27 cellular contexts compared by ENCODE assay signal in genomic region chr17:6669479-6670212, GRCh38. TPM values are rescaled to one million over a fixed set of nuclear protein-coding genes. Genes with fewer than 3 reads are reported as not detected.
DNase-seq lines count a peak whose midpoint lies in the region; ATAC-seq and TF ChIP-seq lines count a peak whose summit lies in the region.
"Had no signal": no experiment of that assay in that cellular context is flagged by ENCODE, and none has a peak within 500 bp of the region (broad histone marks: within the 10 kb centered on the region; RNA-seq: fewer than 3 reads in every experiment).

No MANE protein-coding gene starts in this region.

- H3K4me3 ChIP-seq in skin epidermis, result no peak overlapping the region
- H3K4me3 ChIP-seq: body of pancreas, SK-N-MC had no signal

- POLR2A ChIA-PET in RWPE1 (lab: Yijun Ruan, JAX; ENCODE audit: low non-redundant PET), result interaction anchor here (0.5 to 0.7 kb wide), 3 partner anchors 10 to 19 kb away, joined by 4 to 8 read pairs (median 5); no protein-coding TSS in a partner anchor
- POLR2A ChIA-PET in naive thymus-derived CD8-positive, alpha-beta T cell (lab: Charles Lee), result no interaction called here
- POLR2A ChIA-PET in activated CD4-positive, alpha-beta T cell treated with anti-CD3 and anti-CD28 coated beads for 36 hours (lab: Charles Lee), result no interaction called here

- H3K4me1 Mint-ChIP-seq in naive thymus-derived CD8-positive, alpha-beta T cell, result peaks cover 8 to 17% (median 15%) of the 10 kb centered on the region in 4 donors
- peaks cover 3% of the 10 kb centered on the region for H3K4me1 Mint-ChIP-seq in activated CD4-positive, alpha-beta T cell treated with anti-CD3 and anti-CD28 coated beads for 36 hours

- H3K27ac ChIP-seq in RWPE1, result peak overlapping the region; percentile 91
- peak overlapping the region in 14 of 21 experiments; percentile 2 to 76 (median 50) for H3K27ac ChIP-seq in skin epidermis
- H3K27ac ChIP-seq: body of pancreas, KMS-11, SK-N-MC had no signal

- ATAC-seq in esophagus mucosa (peak; percentile 91), GM18517 (IDR thresholded peaks at IDR 0.05; ENCODE audit: unreplicated experiment) (no peak)
- no peak for ATAC-seq in naive thymus-derived CD8-positive, alpha-beta T cell
- no peak for ATAC-seq in activated CD4-positive, alpha-beta T cell treated with anti-CD3 and anti-CD28 coated beads for 36 hours
- ATAC-seq: body of pancreas; left cardiac atrium; naive thymus-derived CD4-positive, alpha-beta T cell; right cardiac atrium had no signal

- intact Hi-C loops in activated CD4-positive, alpha-beta T cell treated with anti-CD3 and anti-CD28 coated beads for 36 hours (cut with DNase I, micrococcal nuclease), result loop anchor here (5.0 to 10.0 kb wide), 5 partner anchors 123 to 245 kb away; no protein-coding TSS in a partner anchor

- CTCF ChIA-PET in RWPE1 (lab: Yijun Ruan, JAX), result interaction anchor here (0.6 to 1.0 kb wide), 2 partner anchors 31 to 43 kb away, joined by 3 to 4 read pairs; partner anchors contain the start of gene SLC13A5
- CTCF ChIA-PET in activated CD4-positive, alpha-beta T cell treated with anti-CD3 and anti-CD28 coated beads for 36 hours (lab: Charles Lee), result interaction anchor here (0.9 kb wide), 1 partner anchor 224 kb away, joined by 3 read pairs; no protein-coding TSS in a partner anchor

- no peak for TF ChIP-seq CTCF in RWPE1 (conservative IDR thresholded peaks at IDR 0.05; ENCODE audit: low read depth)

- peak overlapping the region in 2 of 10 donors; percentile 32 to 43 for H3K27ac Mint-ChIP-seq in naive thymus-derived CD8-positive, alpha-beta T cell
- no peak overlapping the region for H3K27ac Mint-ChIP-seq in activated CD4-positive, alpha-beta T cell treated with anti-CD3 and anti-CD28 coated beads for 36 hours
- H3K27ac Mint-ChIP-seq: activated CD4-positive, alpha-beta T cell treated with anti-CD3 and anti-CD28 coated beads, Interleukin-2, amount 10 ng/mL, durations not matched to agents 24 days and 14 days; CD4-positive, CD25-positive, alpha-beta regulatory T cell had no signal

- no peaks in the 10 kb centered on the region for H3K27me3 Mint-ChIP-seq in naive thymus-derived CD8-positive, alpha-beta T cell
- no peaks in the 10 kb centered on the region for H3K27me3 Mint-ChIP-seq in activated CD4-positive, alpha-beta T cell treated with anti-CD3 and anti-CD28 coated beads for 36 hours
- H3K27me3 Mint-ChIP-seq: CD4-positive, CD25-positive, alpha-beta regulatory T cell had no signal

- peaks cover 0 to 12% (median 0%) of the 10 kb centered on the region in 3 donors for H3K36me3 Mint-ChIP-seq in naive thymus-derived CD8-positive, alpha-beta T cell
- no peaks in the 10 kb centered on the region for H3K36me3 Mint-ChIP-seq in activated CD4-positive, alpha-beta T cell treated with anti-CD3 and anti-CD28 coated beads for 36 hours (ENCODE audit: low read depth)

- H3K9me3 Mint-ChIP-seq in naive thymus-derived CD8-positive, alpha-beta T cell, result no peaks in the 10 kb centered on the region
- no peaks in the 10 kb centered on the region for H3K9me3 Mint-ChIP-seq in activated CD4-positive, alpha-beta T cell treated with anti-CD3 and anti-CD28 coated beads for 36 hours (ENCODE audit: low read depth)
- H3K9me3 Mint-ChIP-seq: activated CD4-positive, alpha-beta T cell treated with anti-CD3 and anti-CD28 coated beads, Interleukin-2, amount 10 ng/mL, durations not matched to agents 24 days and 14 days; CD4-positive, CD25-positive, alpha-beta regulatory T cell; naive thymus-derived CD4-positive, alpha-beta T cell had no signal

- H3K4me3 Mint-ChIP-seq in naive thymus-derived CD8-positive, alpha-beta T cell, result no peak overlapping the region
- no peak overlapping the region for H3K4me3 Mint-ChIP-seq in activated CD4-positive, alpha-beta T cell treated with anti-CD3 and anti-CD28 coated beads for 36 hours
- H3K4me3 Mint-ChIP-seq: activated CD4-positive, alpha-beta T cell treated with anti-CD3 and anti-CD28 coated beads, Interleukin-2, amount 10 ng/mL, durations not matched to agents 24 days and 14 days; CD4-positive, CD25-positive, alpha-beta regulatory T cell; naive thymus-derived CD4-positive, alpha-beta T cell had no signal

- peak; percentile 96 for DNase-seq in HPDE6-E6E7 (ENCODE audit: extremely low spot score)
- peak; percentile 93 for DNase-seq in RWPE1 (ENCODE audit: low spot score)
- DNase-seq in naive thymus-derived CD8-positive, alpha-beta T cell, result no peak
- DNase-seq in activated CD4-positive, alpha-beta T cell treated with anti-CD3 and anti-CD28 coated beads for 36 hours, result no peak
- DNase-seq: activated CD4-positive, alpha-beta T cell treated with anti-CD3 and anti-CD28 coated beads, Interleukin-2, amount 10 ng/mL, durations not matched to agents 24 days and 14 days; activated CD8-positive, alpha-beta memory T cell treated with anti-CD3 and anti-CD28 coated beads, Interleukin-2, amount 50 U/mL, for 48 hours; body of pancreas; CD4-positive, CD25-positive, alpha-beta regulatory T cell; DMS 273 treated with DMSO at 0.1 percent for 48 hours; effector CD4-positive, alpha-beta T cell; GF-D8; left cardiac atrium; mesenchymal stem cell; naive thymus-derived CD4-positive, alpha-beta T cell; NCI-H2029; NK-92 treated with Interleukin-12 subunit alpha and Interleukin-12 subunit beta, amount 100 ng/mL, for 24 hours; right cardiac atrium had no signal

RNA-seq across cellular contexts. Expression of gene C17orf100, which starts 18.1 kb away (rescaled TPM):
- total RNA-seq in esophagus mucosa, result 1.7 TPM
- total RNA-seq in naive thymus-derived CD8-positive, alpha-beta T cell, result 1 to 10 TPM; 3.4 to 4.2 TPM
- 1 to 10 TPM; 2.2 to 6.4 (median 5.8) TPM for polyA plus RNA-seq in naive thymus-derived CD8-positive, alpha-beta T cell
- total RNA-seq in activated CD4-positive, alpha-beta T cell treated with anti-CD3 and anti-CD28 coated beads for 36 hours, result 1 to 10 TPM; 1.6 to 2.0 TPM

RNA-seq across cellular contexts. Expression of gene MED31, which starts 18.2 kb away (rescaled TPM):
- 15.3 TPM for total RNA-seq in esophagus mucosa
- 10 to 100 TPM; 23.1 to 27.3 TPM for total RNA-seq in naive thymus-derived CD8-positive, alpha-beta T cell
- polyA plus RNA-seq in naive thymus-derived CD8-positive, alpha-beta T cell, result 10 to 100 TPM; 25.2 to 30.7 (median 28.6) TPM
- total RNA-seq in activated CD4-positive, alpha-beta T cell treated with anti-CD3 and anti-CD28 coated beads for 36 hours, result 10 to 100 TPM; 17.7 to 24.5 TPM

RNA-seq across cellular contexts. Expression of gene TXNDC17, which starts 28.8 kb away (rescaled TPM):
- total RNA-seq in esophagus mucosa, result 322 TPM
- total RNA-seq in naive thymus-derived CD8-positive, alpha-beta T cell, result 10 to 100 TPM; 17.2 to 20.9 TPM
- polyA plus RNA-seq in naive thymus-derived CD8-positive, alpha-beta T cell, result 10 to 100 TPM; 48.7 to 73.5 (median 60.3) TPM
- total RNA-seq in activated CD4-positive, alpha-beta T cell treated with anti-CD3 and anti-CD28 coated beads for 36 hours, result 100 to 1,000 TPM in 1 of 2 experiments, 10 to 100 TPM in 1; 52.4 to 122 TPM

RNA-seq across cellular contexts. Expression of gene KIAA0753, which starts 29.1 kb away (rescaled TPM):
- total RNA-seq in esophagus mucosa, result 8.6 TPM
- 10 to 100 TPM; 17.5 to 24.8 TPM for total RNA-seq in naive thymus-derived CD8-positive, alpha-beta T cell
- 1 to 10 TPM; 1.2 to 2.3 (median 2.2) TPM for polyA plus RNA-seq in naive thymus-derived CD8-positive, alpha-beta T cell
- total RNA-seq in activated CD4-positive, alpha-beta T cell treated with anti-CD3 and anti-CD28 coated beads for 36 hours, result 10 to 100 TPM; 17.1 to 24.9 TPM

RNA-seq across cellular contexts. Expression of gene SLC13A5, which starts 43.5 kb away (rescaled TPM):
- total RNA-seq in esophagus mucosa, result 3.5 TPM
- total RNA-seq in naive thymus-derived CD8-positive, alpha-beta T cell, result not detected
- under 1 TPM in 1 of 3 donors, not detected in 2; 0.43 TPM for polyA plus RNA-seq in naive thymus-derived CD8-positive, alpha-beta T cell
- not detected for total RNA-seq in activated CD4-positive, alpha-beta T cell treated with anti-CD3 and anti-CD28 coated beads for 36 hours
- total RNA-seq: activated CD4-positive, alpha-beta T cell treated with anti-CD3 and anti-CD28 coated beads, Interleukin-2, amount 10 ng/mL, durations not matched to agents 24 days and 14 days; body of pancreas; CD4-positive, CD25-positive, alpha-beta regulatory T cell; glomerular endothelial cell; HT-29; naive thymus-derived CD4-positive, alpha-beta T cell; osteocyte; right cardiac atrium; subcutaneous adipose tissue; T-helper 2 cell treated with Interferon-gamma antibody and Interleukin-4, amounts not matched to agents 100 ng/mL and 5 ng/mL, for 36 hours had no signal
- polyA plus RNA-seq: CD4-positive, CD25-positive, alpha-beta regulatory T cell; naive thymus-derived CD4-positive, alpha-beta T cell; right cardiac atrium had no signal

Comparison
In these comparisons a context has a peak if more than half of its experiments do, and no peak if none do; other contexts are left out.
1. DNase-seq: peak in HPDE6-E6E7 (single experiment) and RWPE1 (single experiment); none in naive thymus-derived CD8-positive, alpha-beta T cell (0 of 10) and activated CD4-positive, alpha-beta T cell treated with anti-CD3 and anti-CD28 coated beads for 36 hours (single experiment).